ENCODE assay signal across 8 cellular contexts in genomic region chr15:43746245-43746902, GRCh38. TPM values are rescaled to one million over a fixed set of nuclear protein-coding genes. Genes with fewer than 3 reads are reported as not detected.
DNase-seq lines count a peak whose midpoint lies in the region; ATAC-seq and TF ChIP-seq lines count a peak whose summit lies in the region.
"Not testable (repeated sequence)": the region's sequence is repeated elsewhere in the genome, so short reads cannot be mapped to it uniquely, and the experiment has no call there.

Gene PDIA3, plus strand, starts transcription at chr15:43746438. Its CDS starts 102 bp downstream, at chr15:43746540.

- CTCF ChIA-PET in CD8-positive, alpha-beta T cell (lab: Charles Lee): interaction anchor here (1.3 to 2.4 kb wide), 2 partner anchors 24 to 30 kb away, joined by 5 to 7 read pairs; partner anchors contain the start of gene ELL3

- peaks cover 34% of the 10 kb centered on the region for H3K4me1 ChIP-seq in CD8-positive, alpha-beta T cell (ENCODE audit: insufficient read depth, low read length)
- peaks cover 5 to 14% of the 10 kb centered on the region in 2 donors for H3K4me1 ChIP-seq in lung (ENCODE audit: control insufficient read depth in 2 of 2, insufficient read depth in 2 of 2, low read length in 2 of 2)

- not testable (repeated sequence) for H3K36me3 ChIP-seq in CD8-positive, alpha-beta T cell (ENCODE audit: insufficient read depth, low read length); lung (ENCODE audit: control insufficient read depth in 2 of 2, insufficient read depth in 2 of 2, low read length in 2 of 2)

- intact Hi-C loops in CD8-positive, alpha-beta T cell (cut with DNase I, micrococcal nuclease): loop anchor here (1.0 to 10.0 kb wide), 6 partner anchors 46 to 1774 kb away; partner anchors contain the start of genes CCNDBP1 (in 1 of the 2), EHD4 (in 1 of the 2), MAP1A (in 1 of the 2) and SERF2 (in 1 of the 2)

- H3K27ac Mint-ChIP-seq in CD8-positive, alpha-beta T cell: peak within 1 kb of the TSS; percentile 97

- H3K4me3 Mint-ChIP-seq in CD8-positive, alpha-beta T cell: peak within 1 kb of the TSS; percentile 96

- H3K27ac ChIP-seq in CD8-positive, alpha-beta T cell (ENCODE audit: low read depth, low read length): peak within 1 kb of the TSS; percentile 91
- peak within 1 kb of the TSS; percentile 99 for H3K27ac ChIP-seq in lung (ENCODE audit: low read depth in 1 of 2, low read length in 1 of 2)

- H3K9me3 Mint-ChIP-seq in CD8-positive, alpha-beta T cell: not testable (repeated sequence)

- not testable (repeated sequence) for H3K9me3 ChIP-seq in CD8-positive, alpha-beta T cell (ENCODE audit: low read length); lung (ENCODE audit: control insufficient read depth in 2 of 2, insufficient read depth in 1 of 2, low read length in 1 of 2)

- H3K4me1 Mint-ChIP-seq in CD8-positive, alpha-beta T cell (ENCODE audit: low read depth): peaks cover 39% of the 10 kb centered on the region

- DNase-seq in CD8-positive, alpha-beta T cell: peak; percentile 64 to 89 (median 81)
- DNase-seq in HPDE6-E6E7 (ENCODE audit: extremely low spot score): peak; percentile 86
- DNase-seq in NOMO-1 (lab: John Stamatoyannopoulos, UW; ENCODE audit: unreplicated experiment in 2 of 2): peak; percentile 80 to 89
- peak; percentile 74 to 75 for DNase-seq in activated CD8-positive, alpha-beta memory T cell treated with anti-CD3 and anti-CD28 coated beads for 4 hours (ENCODE audit: low read depth in 2 of 2)
- peak; percentile 76 for DNase-seq in effector CD8-positive, alpha-beta T cell (lab: John Stamatoyannopoulos, UW)
- peak; percentile 94 for DNase-seq in lung (ENCODE audit: low spot score)
- peak; percentile 49 to 77 (median 61) for DNase-seq in stimulated activated CD4-positive, alpha-beta T cell treated with anti-CD3 and anti-CD28 coated beads, TNF-alpha, amount 100 ng/mL, for 1 hour (ENCODE audit: low read depth in 3 of 3, low spot score in 1 of 3)

- peak within 1 kb of the TSS; percentile 87 for H3K4me3 ChIP-seq in CD8-positive, alpha-beta T cell (ENCODE audit: low read depth, low read length)
- H3K4me3 ChIP-seq in lung: peak within 1 kb of the TSS; percentile 77

- TF ChIP-seq CTCF in CD8-positive, alpha-beta T cell (IDR thresholded peaks at IDR 0.05); lung (IDR thresholded peaks at IDR 0.05; ENCODE audit: control extremely low read depth, extremely low read depth): not testable (repeated sequence)

- WGBS in lung, 2 donors: 0 to 1% methylated on average over 69 to 84 of the region's 84 CpGs

- H3K27me3 Mint-ChIP-seq in CD8-positive, alpha-beta T cell (ENCODE audit: low read depth): not testable (repeated sequence)

- not testable (repeated sequence) for H3K27me3 ChIP-seq in CD8-positive, alpha-beta T cell (ENCODE audit: insufficient read depth, low read length); lung (ENCODE audit: control insufficient read depth, insufficient read depth)

- POLR2A ChIA-PET in CD8-positive, alpha-beta T cell (lab: Charles Lee): interaction anchor here (0.8 to 1.6 kb wide), 7 partner anchors 13 to 78 kb away, joined by 3 to 8 read pairs (median 4); partner anchors contain the start of genes ELL3, HYPK, MFAP1 and SERF2

- peak; percentile 68 for ATAC-seq in CD8-positive, alpha-beta T cell
- peak; percentile 62 for ATAC-seq in GM19467 (IDR thresholded peaks at IDR 0.05; ENCODE audit: unreplicated experiment)
- ATAC-seq in lung (ENCODE audit: insufficient read depth, low FRiP score): peak; percentile 94

- not testable (repeated sequence) for H3K36me3 Mint-ChIP-seq in CD8-positive, alpha-beta T cell

RNA-seq across cellular contexts. Expression of gene PDIA3, which starts in this region (rescaled TPM):
- total RNA-seq in CD8-positive, alpha-beta T cell: 100 to 1,000 TPM; 192 to 198 TPM
- total RNA-seq in lung: 100 to 1,000 TPM; 235 to 580 TPM
- 100 to 1,000 TPM; 365 to 404 TPM for polyA plus RNA-seq in lung

Comparison
In these comparisons a context has a peak if more than half of its experiments do, and no peak if none do; other contexts are left out.
1. Peak in every context shown above with its lines: DNase-seq, ATAC-seq, H3K4me3 ChIP-seq and H3K27ac ChIP-seq.